In the genomic region with DNA sequence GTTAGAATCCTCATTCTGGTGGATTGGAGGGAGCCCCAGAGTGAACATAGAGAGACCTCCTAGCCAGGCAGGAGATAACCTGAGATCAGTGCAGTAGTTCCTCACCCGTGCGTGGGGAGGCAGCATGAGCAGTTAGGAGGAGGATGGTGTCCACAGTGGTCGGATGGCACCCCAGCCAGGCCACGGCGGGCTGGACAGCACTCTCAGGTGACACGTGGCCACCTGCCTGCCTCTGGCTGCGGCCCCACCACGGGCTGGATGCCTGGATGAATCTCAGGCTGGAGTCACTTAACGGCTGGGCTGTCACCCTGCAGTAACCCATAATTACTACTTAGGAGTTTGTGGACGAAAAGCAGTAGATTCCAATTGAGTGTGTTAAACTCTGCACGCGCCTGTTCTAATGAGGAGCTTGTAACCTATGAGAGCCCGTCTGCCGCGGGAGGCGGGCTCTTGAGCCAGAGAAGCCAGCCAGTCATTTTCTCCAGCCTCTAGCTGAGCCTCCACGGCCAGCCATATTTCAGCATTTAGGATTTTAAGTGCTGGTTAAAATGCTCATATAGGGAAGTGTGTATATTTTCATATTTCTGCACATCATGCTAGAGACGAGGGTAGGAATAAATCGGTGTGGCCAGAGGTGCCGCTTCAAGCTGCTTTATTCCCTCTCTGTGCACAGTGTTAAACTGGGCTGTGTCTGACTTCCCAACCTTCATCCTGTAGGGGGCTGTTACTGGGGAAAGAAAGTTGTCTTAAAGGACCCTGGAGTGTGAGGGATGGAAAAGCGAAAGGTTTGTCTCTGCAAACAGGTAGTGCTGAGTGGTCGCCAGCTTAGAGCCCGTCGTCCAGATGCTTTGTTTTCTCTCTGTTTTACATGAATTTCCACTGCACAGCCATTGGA, we compare ENCODE assay signal across 13 cellular contexts.
A peak's percentile ranks its signal among the peaks of the same experiment; 100 is the strongest.
DNase-seq lines count a peak whose midpoint lies in the region; ATAC-seq and TF ChIP-seq lines count a peak whose summit lies in the region.
"Had no signal": no experiment of that assay in that cellular context is flagged by ENCODE, and none has a peak within 500 bp of the region (broad histone marks: within the 10 kb centered on the region; RNA-seq: fewer than 3 reads in every experiment).

No MANE protein-coding gene starts in this region.

- no peak overlapping the region for H3K9ac ChIP-seq in PC-3 (ENCODE audit: low read length)
- H3K9ac ChIP-seq in iPS-20b (ENCODE audit: low read depth, low read length): no peak overlapping the region

- no peaks in the 10 kb centered on the region for H3K36me3 ChIP-seq in PC-3 (ENCODE audit: low read depth, low read length)
- H3K36me3 ChIP-seq in iPS-20b (ENCODE audit: insufficient read depth, low read depth, low read length): no peaks in the 10 kb centered on the region

- peaks cover 10% of the 10 kb centered on the region for H3K4me1 ChIP-seq in right cardiac atrium (ENCODE audit: control insufficient read depth, insufficient read depth, low read length)
- no peaks in the 10 kb centered on the region for H3K4me1 ChIP-seq in PC-3 (ENCODE audit: insufficient read depth, low read length)
- peaks cover 5% of the 10 kb centered on the region; the same call in 1 of the 2 replicates for H3K4me1 ChIP-seq in iPS-20b (ENCODE audit: insufficient read depth, low read length)

- 77% methylated on average over 24 of the region's 24 CpGs for WGBS in right cardiac atrium

- H4K20me1 ChIP-seq in PC-3 (ENCODE audit: low read length): no peaks in the 10 kb centered on the region

- H3K4me3 Mint-ChIP-seq in type B pancreatic cell (no peak overlapping the region), CD14-positive monocyte (no peak overlapping the region)
- H3K4me3 Mint-ChIP-seq: activated naive CD8-positive, alpha-beta T cell; natural killer cell; stimulated activated effector memory CD8-positive, alpha-beta T cell treated with anti-CD3 and anti-CD28 coated beads, Interleukin-12 subunit alpha, Interleukin-12 subunit beta, amount 100 ng/mL, for 72 hours had no signal

- H3K27me3 ChIP-seq in right cardiac atrium (ENCODE audit: control insufficient read depth, insufficient read depth) (no peaks in the 10 kb centered on the region), PC-3 (ENCODE audit: low read length) (no peaks in the 10 kb centered on the region), iPS-20b (ENCODE audit: insufficient read depth, low read length) (no peaks in the 10 kb centered on the region)

- H3K27ac Mint-ChIP-seq in type B pancreatic cell (no peak overlapping the region), CD14-positive monocyte (no peak overlapping the region)
- H3K27ac Mint-ChIP-seq: activated naive CD8-positive, alpha-beta T cell; natural killer cell; stimulated activated effector memory CD8-positive, alpha-beta T cell treated with anti-CD3 and anti-CD28 coated beads, Interleukin-12 subunit alpha, Interleukin-12 subunit beta, amount 100 ng/mL, for 72 hours had no signal

- CTCF ChIA-PET in PC-3 (lab: Charles Lee): no interaction called here

- intact Hi-C loops in Right ventricle myocardium inferior (cut with DNase I) (no loop called here), right cardiac atrium (cut with DNase I) (no loop called here), PC-3 (cut with micrococcal nuclease) (no loop called here), CD14-positive monocyte (cut with micrococcal nuclease) (no loop called here)

- no peak overlapping the region for H2AFZ ChIP-seq in PC-3 (ENCODE audit: low read length)

- no peaks in the 10 kb centered on the region for H3F3A ChIP-seq in PC-3 (ENCODE audit: low read length, unreplicated experiment)

- POLR2A ChIA-PET in PC-3 (lab: Charles Lee; ENCODE audit: unreplicated experiment): no interaction called here

- H3K9me3 ChIP-seq in right cardiac atrium (ENCODE audit: control insufficient read depth, low read length) (no peaks in the 10 kb centered on the region), PC-3 (ENCODE audit: low read length) (no peaks in the 10 kb centered on the region), iPS-20b (ENCODE audit: insufficient read depth, low read depth, low read length) (no peaks in the 10 kb centered on the region)

- no peak for ATAC-seq in Right ventricle myocardium inferior
- ATAC-seq in right cardiac atrium: no peak
- no peak for ATAC-seq in PC-3
- no peak for ATAC-seq in GM19351 (IDR thresholded peaks at IDR 0.05; ENCODE audit: unreplicated experiment)
- ATAC-seq: natural killer cell; stimulated activated effector memory CD8-positive, alpha-beta T cell treated with anti-CD3 and anti-CD28 coated beads, Interleukin-12 subunit alpha, Interleukin-12 subunit beta, amount 100 ng/mL, for 72 hours had no signal

- no peaks in the 10 kb centered on the region for H3K9me2 ChIP-seq in PC-3 (replicated peaks; ENCODE audit: low read length)

- H3K4me3 ChIP-seq in right cardiac atrium (ENCODE audit: low read length) (no peak overlapping the region), PC-3 (ENCODE audit: low read length) (no peak overlapping the region), iPS-20b (ENCODE audit: low read length) (no peak overlapping the region)

- H3K79me2 ChIP-seq in PC-3 (ENCODE audit: low read length): no peaks in the 10 kb centered on the region

- peaks cover 4% of the 10 kb centered on the region for H3K36me3 Mint-ChIP-seq in type B pancreatic cell
- no peaks in the 10 kb centered on the region for H3K36me3 Mint-ChIP-seq in CD14-positive monocyte
- H3K36me3 Mint-ChIP-seq: activated naive CD8-positive, alpha-beta T cell; natural killer cell; stimulated activated effector memory CD8-positive, alpha-beta T cell treated with anti-CD3 and anti-CD28 coated beads, Interleukin-12 subunit alpha, Interleukin-12 subunit beta, amount 100 ng/mL, for 72 hours had no signal

- peak; percentile 32 for DNase-seq in Right ventricle myocardium inferior (ENCODE audit: missing footprints)
- DNase-seq in right cardiac atrium: no peak
- DNase-seq in PC-3: no peak
- DNase-seq in type B pancreatic cell (ENCODE audit: extremely low spot score, unreplicated experiment): no peak
- DNase-seq in CD14-positive monocyte (ENCODE audit: low spot score): no peak
- no peak for DNase-seq in SIG-M5 (lab: John Stamatoyannopoulos, UW)
- DNase-seq: effector CD8-positive, alpha-beta T cell; natural killer cell; NCI-H2171 had no signal

- H3K4me1 Mint-ChIP-seq in type B pancreatic cell (ENCODE audit: unreplicated experiment) (peaks cover 39% of the 10 kb centered on the region), CD14-positive monocyte (no peaks in the 10 kb centered on the region)
- H3K4me1 Mint-ChIP-seq: natural killer cell; stimulated activated effector memory CD8-positive, alpha-beta T cell treated with anti-CD3 and anti-CD28 coated beads, Interleukin-12 subunit alpha, Interleukin-12 subunit beta, amount 100 ng/mL, for 72 hours had no signal

- TF ChIP-seq CTCF in PC-3 (conservative IDR thresholded peaks at IDR 0.05; ENCODE audit: low read depth, low read length) (0 out of 2 replicates have a peak, but pooled peaks have one; percentile 12), type B pancreatic cell (conservative IDR thresholded peaks at IDR 0.05) (peak; percentile 44), CD14-positive monocyte (IDR thresholded peaks at IDR 0.05) (no peak)

- H3K27ac ChIP-seq in right cardiac atrium (ENCODE audit: low read length): no peak overlapping the region
- no peak overlapping the region for H3K27ac ChIP-seq in PC-3 (ENCODE audit: low read length)
- peak overlapping the region; percentile 11 for H3K27ac ChIP-seq in iPS-20b (ENCODE audit: low read length)

- peaks cover 28% of the 10 kb centered on the region for H3K27me3 Mint-ChIP-seq in type B pancreatic cell
- peaks cover 1 to 9% (median 6%) of the 10 kb centered on the region in 3 donors for H3K27me3 Mint-ChIP-seq in CD14-positive monocyte (ENCODE audit: low read depth in 3 of 3)

- no peaks in the 10 kb centered on the region for H3K9me3 Mint-ChIP-seq in type B pancreatic cell
- peaks cover 0 to 4% (median 0%) of the 10 kb centered on the region in 7 donors for H3K9me3 Mint-ChIP-seq in CD14-positive monocyte
- H3K9me3 Mint-ChIP-seq: natural killer cell; stimulated activated effector memory CD8-positive, alpha-beta T cell treated with anti-CD3 and anti-CD28 coated beads, Interleukin-12 subunit alpha, Interleukin-12 subunit beta, amount 100 ng/mL, for 72 hours had no signal

- no peak overlapping the region for H3K4me2 ChIP-seq in PC-3 (ENCODE audit: low read length)

- BruUV-seq in PC-3 (replicated peaks; lab: Mats Ljungman, UMichigan): no TSS peak
